In the genomic region with DNA sequence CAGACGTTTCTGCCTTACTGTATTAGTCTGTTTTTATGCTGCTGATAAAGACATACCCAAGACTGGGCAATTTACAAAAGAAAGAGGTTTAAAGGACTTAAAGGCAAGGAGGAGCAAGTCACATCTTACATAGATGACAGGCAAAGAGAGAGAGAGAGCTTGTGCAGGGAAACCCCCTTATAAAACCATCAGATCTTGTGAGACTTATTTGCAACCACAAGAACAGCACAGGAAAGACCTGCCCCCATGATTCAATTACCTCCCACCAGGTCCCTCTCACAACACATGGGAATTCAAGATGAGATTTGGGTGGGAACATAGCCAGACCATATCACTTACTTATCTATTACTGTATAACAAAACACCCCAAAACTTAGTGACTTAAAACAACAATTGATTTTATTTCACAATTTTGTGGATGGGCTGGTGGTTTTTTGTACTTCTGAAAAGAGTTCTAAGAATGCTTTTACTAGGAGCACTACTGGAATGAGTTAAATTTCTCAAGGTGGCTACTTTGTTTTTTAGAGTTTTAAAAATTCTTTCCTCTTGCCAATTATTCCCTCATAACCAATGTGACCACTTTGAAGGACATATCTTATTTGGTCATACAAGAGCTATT, we compare ENCODE assay signal across 23 cellular contexts. TPM values are rescaled to one million over a fixed set of nuclear protein-coding genes. Genes with fewer than 3 reads are reported as not detected.
DNase-seq lines count a peak whose midpoint lies in the region; ATAC-seq and TF ChIP-seq lines count a peak whose summit lies in the region.
"Had no signal": no experiment of that assay in that cellular context is flagged by ENCODE, and none has a peak within 500 bp of the region (broad histone marks: within the 10 kb centered on the region; RNA-seq: fewer than 3 reads in every experiment).

No MANE protein-coding gene starts in this region.

- no peaks in the 10 kb centered on the region for H3K27me3 Mint-ChIP-seq in activated naive CD8-positive, alpha-beta T cell treated with anti-CD3 and anti-CD28 coated beads, Interleukin-2, amount 50 U/mL, for 24 hours
- no peaks in the 10 kb centered on the region for H3K27me3 Mint-ChIP-seq in activated naive CD8-positive, alpha-beta T cell treated with anti-CD3 and anti-CD28 coated beads for 36 hours

- no peak overlapping the region for H3K4me3 Mint-ChIP-seq in activated naive CD8-positive, alpha-beta T cell treated with anti-CD3 and anti-CD28 coated beads, Interleukin-2, amount 50 U/mL, for 24 hours
- no peak overlapping the region for H3K4me3 Mint-ChIP-seq in activated naive CD8-positive, alpha-beta T cell treated with anti-CD3 and anti-CD28 coated beads for 36 hours
- H3K4me3 Mint-ChIP-seq: T-cell had no signal

- H3K4me1 Mint-ChIP-seq in activated naive CD8-positive, alpha-beta T cell treated with anti-CD3 and anti-CD28 coated beads, Interleukin-2, amount 50 U/mL, for 24 hours = peaks cover 12% of the 10 kb centered on the region
- peaks cover 13% of the 10 kb centered on the region for H3K4me1 Mint-ChIP-seq in activated naive CD8-positive, alpha-beta T cell treated with anti-CD3 and anti-CD28 coated beads for 36 hours

- no peak for TF ChIP-seq POLR2A in spleen (IDR thresholded peaks at IDR 0.05)

- H3K27ac Mint-ChIP-seq in activated naive CD8-positive, alpha-beta T cell treated with anti-CD3 and anti-CD28 coated beads, Interleukin-2, amount 50 U/mL, for 24 hours = no peak overlapping the region
- H3K27ac Mint-ChIP-seq in activated naive CD8-positive, alpha-beta T cell treated with anti-CD3 and anti-CD28 coated beads for 36 hours = no peak overlapping the region
- H3K27ac Mint-ChIP-seq: T-cell had no signal

- peak; percentile 33 for ATAC-seq in activated naive CD8-positive, alpha-beta T cell treated with anti-CD3 and anti-CD28 coated beads, Interleukin-2, amount 50 U/mL, for 24 hours
- ATAC-seq: T-cell had no signal

- H3K4me3 ChIP-seq in ascending aorta (peak overlapping the region; percentile 5 to 10), subcutaneous abdominal adipose tissue (ENCODE audit: low read depth in 1 of 5, low read length in 5 of 5) (no peak overlapping the region), foreskin fibroblast (ENCODE audit: low read depth in 1 of 2, low read length in 2 of 2) (no peak overlapping the region), spleen (no peak overlapping the region)
- H3K4me3 ChIP-seq: BLaER1 treated with 17β-estradiol and CSF1 and Interleukin-3, amounts not matched to agents 10 nM and 100 nM; lung; Peyer's patch; SJCRH30; vagina had no signal

- H3K36me3 ChIP-seq in ascending aorta (peaks cover 0 to 11% of the 10 kb centered on the region in 2 donors), subcutaneous abdominal adipose tissue (ENCODE audit: control insufficient read depth in 5 of 5, insufficient read depth in 5 of 5, low read length in 5 of 5) (peaks cover 0 to 5% (median 0%) of the 10 kb centered on the region in 5 donors), spleen (no peaks in the 10 kb centered on the region)
- H3K36me3 ChIP-seq: adrenal gland, neutrophil, Peyer's patch, SJCRH30, vagina had no signal

- intact Hi-C loops in ascending aorta (cut with DNase I) = no loop called here
- intact Hi-C loops in spleen (cut with DNase I; ENCODE audit: low total_unique reads) = no loop called here

- no peak for DNase-seq in activated naive CD8-positive, alpha-beta T cell treated with anti-CD3 and anti-CD28 coated beads, Interleukin-2, amount 50 U/mL, for 24 hours
- no peak for DNase-seq in activated naive CD8-positive, alpha-beta T cell treated with anti-CD3 and anti-CD28 coated beads for 36 hours
- no peak for DNase-seq in ascending aorta (ENCODE audit: low spot score in 2 of 2)
- peak; percentile 38 for DNase-seq in kidney tubule cell (ENCODE audit: low spot score)
- no peak for DNase-seq in AG20443 (ENCODE audit: low spot score)
- no peak for DNase-seq in foreskin fibroblast
- DNase-seq in spleen = no peak
- DNase-seq: ACHN; activated CD4-positive, alpha-beta T cell treated with anti-CD3 and anti-CD28 coated beads for 1 hour; adrenal gland; DND-41; hippocampal formation; NCI-H510A treated with DMSO at 0.1 percent for 48 hours; NK-92 treated with Interleukin-12 subunit alpha and Interleukin-12 subunit beta, amount 100 ng/mL, for 24 hours; Peyer's patch; retina; SJCRH30; T-cell had no signal

- H3K36me3 Mint-ChIP-seq in activated naive CD8-positive, alpha-beta T cell treated with anti-CD3 and anti-CD28 coated beads, Interleukin-2, amount 50 U/mL, for 24 hours (ENCODE audit: low read depth) = no peaks in the 10 kb centered on the region
- peaks cover 3% of the 10 kb centered on the region for H3K36me3 Mint-ChIP-seq in activated naive CD8-positive, alpha-beta T cell treated with anti-CD3 and anti-CD28 coated beads for 36 hours
- H3K36me3 Mint-ChIP-seq: T-cell had no signal

- H3K9me3 Mint-ChIP-seq in activated naive CD8-positive, alpha-beta T cell treated with anti-CD3 and anti-CD28 coated beads, Interleukin-2, amount 50 U/mL, for 24 hours = peaks cover 21% of the 10 kb centered on the region
- peaks cover 18% of the 10 kb centered on the region for H3K9me3 Mint-ChIP-seq in activated naive CD8-positive, alpha-beta T cell treated with anti-CD3 and anti-CD28 coated beads for 36 hours

- H3K4me1 ChIP-seq in ascending aorta = peaks cover 3 to 50% of the 10 kb centered on the region in 2 donors
- peaks cover 0 to 38% (median 17%) of the 10 kb centered on the region in 5 donors for H3K4me1 ChIP-seq in subcutaneous abdominal adipose tissue (ENCODE audit: control insufficient read depth in 5 of 5, insufficient read depth in 5 of 5, low read length in 5 of 5)
- peaks cover 0 to 19% (median 0%) of the 10 kb centered on the region in 6 donors for H3K4me1 ChIP-seq in spleen
- H3K4me1 ChIP-seq: Peyer's patch, SJCRH30 had no signal

- H3K27ac ChIP-seq in ascending aorta (peak overlapping the region; percentile 83 to 89), subcutaneous abdominal adipose tissue (ENCODE audit: low read depth, low read length) (peak overlapping the region; percentile 54), spleen (peak overlapping the region in 3 of 8 donors; percentile 1 to 51 (median 47))
- H3K27ac ChIP-seq: BLaER1 treated with 17β-estradiol and CSF1 and Interleukin-3, amounts not matched to agents 10 nM and 100 nM; neutrophil; Peyer's patch; SJCRH30 had no signal

- H3K27me3 ChIP-seq in ascending aorta (no peaks in the 10 kb centered on the region), subcutaneous abdominal adipose tissue (ENCODE audit: control insufficient read depth in 5 of 5, insufficient read depth in 4 of 5, low read length in 5 of 5) (no peaks in the 10 kb centered on the region), spleen (replicated peaks in 1 of 7) (no peaks in the 10 kb centered on the region)
- H3K27me3 ChIP-seq: adrenal gland; BLaER1 treated with 17β-estradiol and CSF1 and Interleukin-3, amounts not matched to agents 10 nM and 100 nM; neutrophil; Peyer's patch; SJCRH30; vagina had no signal

- TF ChIP-seq CTCF in ascending aorta (IDR thresholded peaks at IDR 0.05) = no peak
- TF ChIP-seq CTCF in foreskin fibroblast (IDR thresholded peaks at IDR 0.05; ENCODE audit: low read depth, low read length) = no peak
- no peak for TF ChIP-seq CTCF in spleen (IDR thresholded peaks at IDR 0.05 in 8 of 11, conservative IDR thresholded peaks at IDR 0.05 in 3 of 11)

- H3K9me3 ChIP-seq in ascending aorta (no peaks in the 10 kb centered on the region), subcutaneous abdominal adipose tissue (ENCODE audit: control insufficient read depth in 5 of 5, low read length in 5 of 5) (no peaks in the 10 kb centered on the region), spleen (peaks cover 0 to 11% (median 3%) of the 10 kb centered on the region in 8 donors)
- H3K9me3 ChIP-seq: adrenal gland, neutrophil, Peyer's patch, vagina had no signal

- WGBS in spleen, 5 donors = 50 to 70% (median 64%) methylated on average over 1 of the region's 1 CpG

- H3K9ac ChIP-seq in subcutaneous abdominal adipose tissue (ENCODE audit: low read length in 5 of 5) = no peak overlapping the region
- H3K9ac ChIP-seq: BLaER1 treated with 17β-estradiol and CSF1 and Interleukin-3, amounts not matched to agents 10 nM and 100 nM had no signal

RNA-seq across cellular contexts. Expression of gene RUSC2, which starts 10.3 kb away (rescaled TPM):
- total RNA-seq in activated naive CD8-positive, alpha-beta T cell treated with anti-CD3 and anti-CD28 coated beads for 36 hours = 1 to 10 TPM; 2.2 to 2.4 TPM
- 116 TPM for total RNA-seq in ascending aorta
- total RNA-seq in spleen = 10 to 100 TPM; 11.5 to 41.9 (median 15.0) TPM
- polyA plus RNA-seq in spleen = 10 to 100 TPM in 1 of 3 donors, 1 to 10 TPM in 2; 2.5 to 12.1 (median 5.3) TPM

Comparison
In these comparisons a context has a peak if more than half of its experiments do, and no peak if none do; other contexts are left out.
1. H3K4me3 ChIP-seq: peak in ascending aorta (2 of 2); none in subcutaneous abdominal adipose tissue (0 of 5), foreskin fibroblast (0 of 2) and spleen (0 of 8).